Comparison of ENCODE assay signal across 12 cellular contexts in the genomic region with DNA sequence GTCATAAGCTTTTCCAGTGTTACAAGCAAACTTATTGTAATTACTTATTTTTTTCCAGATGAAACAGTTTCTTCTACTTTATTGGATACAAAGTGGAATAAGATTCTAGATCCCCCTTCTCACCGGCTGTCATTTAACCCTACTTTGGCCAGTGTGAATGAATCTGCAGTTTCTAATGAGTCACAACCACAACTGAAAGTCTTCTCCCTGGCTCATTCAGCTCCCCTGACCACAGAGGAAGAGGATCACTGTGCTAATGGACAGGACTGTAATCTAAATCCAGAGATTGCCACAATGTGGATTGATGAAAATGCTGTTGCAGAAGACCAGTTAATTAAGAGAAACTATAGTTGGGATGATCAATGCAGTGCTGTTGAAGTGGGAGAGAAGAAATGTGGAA.
DNase-seq lines count a peak whose midpoint lies in the region; ATAC-seq and TF ChIP-seq lines count a peak whose summit lies in the region.
"Had no signal": no experiment of that assay in that cellular context is flagged by ENCODE, and none has a peak within 500 bp of the region (broad histone marks: within the 10 kb centered on the region; RNA-seq: fewer than 3 reads in every experiment).

No MANE protein-coding gene starts in this region.

- H3K36me3 ChIP-seq in kidney epithelial cell (ENCODE audit: control insufficient read depth, insufficient read depth, low read length) (no peaks in the 10 kb centered on the region), transverse colon (no peaks in the 10 kb centered on the region)
- H3K36me3 ChIP-seq: prostate gland had no signal

- H3K27ac ChIP-seq in transverse colon: no peak overlapping the region
- H3K27ac ChIP-seq: heart right ventricle, prostate gland, testis had no signal

- intact Hi-C loops in transverse colon (cut with DNase I; ENCODE audit: low total_unique reads): no loop called here

- no peaks in the 10 kb centered on the region for H3K9me3 ChIP-seq in transverse colon
- H3K9me3 ChIP-seq: heart right ventricle, prostate gland, testis had no signal

- H3K4me1 ChIP-seq in transverse colon: no peaks in the 10 kb centered on the region
- H3K4me1 ChIP-seq: prostate gland, testis had no signal

- H3K27me3 ChIP-seq in kidney epithelial cell (ENCODE audit: control insufficient read depth, insufficient read depth, low read length) (no peaks in the 10 kb centered on the region), transverse colon (no peaks in the 10 kb centered on the region)
- H3K27me3 ChIP-seq: testis had no signal

- no peak for ATAC-seq in HG02973 (IDR thresholded peaks at IDR 0.05; ENCODE audit: unreplicated experiment)
- ATAC-seq in HG03378 (IDR thresholded peaks at IDR 0.05; ENCODE audit: unreplicated experiment): no peak
- ATAC-seq: heart right ventricle had no signal

- TF ChIP-seq EP300 in transverse colon (IDR thresholded peaks at IDR 0.05; ENCODE audit: low read depth): no peak

- H3K4me3 ChIP-seq in astrocyte of the cerebellum (ENCODE audit: low read depth, low read length): no peak overlapping the region
- H3K4me3 ChIP-seq in kidney epithelial cell (ENCODE audit: low read depth, low read length): no peak overlapping the region
- no peak overlapping the region for H3K4me3 ChIP-seq in transverse colon
- H3K4me3 ChIP-seq: heart right ventricle, prostate gland, testis had no signal

- no peak for TF ChIP-seq POLR2A in transverse colon (IDR thresholded peaks at IDR 0.05)

- TF ChIP-seq CTCF in astrocyte of the cerebellum (IDR thresholded peaks at IDR 0.05; ENCODE audit: low read depth, low read length, missing control alignments) (no peak), kidney epithelial cell (IDR thresholded peaks at IDR 0.05; ENCODE audit: insufficient read depth, low read length, poor library complexity, severe bottlenecking) (no peak), transverse colon (IDR thresholded peaks at IDR 0.05) (no peak)

- in situ Hi-C loops in astrocyte of the cerebellum (cut with HindIII; ENCODE audit: low sequenced_read_pairs): no loop called here
- in situ Hi-C loops in transverse colon (cut with MboI; ENCODE audit: low pct_ligation_motif_present in 1 of 4, low pct_unique_long_range_greater_than_20kb in 1 of 4, low sequenced_read_pairs in 3 of 4): no loop called here

- 43 to 76% methylated on average over 1 of the region's 1 CpG for WGBS in transverse colon (ENCODE audit: low coverage in 1 of 2), 2 donors

- DNase-seq in ELR (ENCODE audit: low read depth) (peak; percentile 94), NCI-H82 (lab: John Stamatoyannopoulos, UW) (peak; percentile 68), astrocyte of the cerebellum (ENCODE audit: low read depth) (peak; percentile 63), kidney epithelial cell (ENCODE audit: low read depth) (peak; percentile 34), transverse colon (no peak), DMS53 (lab: John Stamatoyannopoulos, UW) (no peak)
- DNase-seq: heart right ventricle, NCI-H2029, testis had no signal

Comparison
In these comparisons a context has a peak if more than half of its experiments do, and no peak if none do; other contexts are left out.
1. DNase-seq: peak in ELR (single experiment), NCI-H82 (single experiment), astrocyte of the cerebellum (single experiment) and kidney epithelial cell (single experiment); none in transverse colon (single experiment) and DMS53 (single experiment).